Comparison of ENCODE assay signal across 8 cellular contexts in genomic region chr5:81852277-81853004, GRCh38.
DNase-seq lines count a peak whose midpoint lies in the region; ATAC-seq and TF ChIP-seq lines count a peak whose summit lies in the region.

No MANE protein-coding gene starts in this region.

- DNase-seq in NCI-H82 (lab: John Stamatoyannopoulos, UW), result peak; percentile 6
- no peak for DNase-seq in NCI-H82 treated with DMSO at 0.1 percent for 48 hours (lab: John Stamatoyannopoulos, UW; ENCODE audit: unreplicated experiment)
- peak; percentile 78 to 91 (median 84) for DNase-seq in NCI-H1417 (lab: John Stamatoyannopoulos, UW)
- DNase-seq in activated CD8-positive, alpha-beta memory T cell treated with anti-CD3 and anti-CD28 coated beads, Interleukin-2, amount 50 U/mL, for 48 hours, result peak; percentile 64
- peak; percentile 30 for DNase-seq in germinal center (ENCODE audit: low spot score)
- DNase-seq in osteocyte (ENCODE audit: extremely low spot score, unreplicated experiment), result no peak
- DNase-seq in DMS153 treated with DMSO at 0.1 percent for 48 hours (lab: John Stamatoyannopoulos, UW; ENCODE audit: unreplicated experiment), result no peak

- TF ChIP-seq CTCF in osteocyte (IDR thresholded peaks at IDR 0.05), result no peak

- H3K36me3 Mint-ChIP-seq in osteocyte (ENCODE audit: unreplicated experiment), result no peaks in the 10 kb centered on the region

- peak overlapping the region; percentile 99 for H3K27ac Mint-ChIP-seq in osteocyte (ENCODE audit: unreplicated experiment)

- H3K9me3 Mint-ChIP-seq in osteocyte (ENCODE audit: unreplicated experiment), result no peaks in the 10 kb centered on the region

- no peaks in the 10 kb centered on the region for H3K27me3 Mint-ChIP-seq in osteocyte (ENCODE audit: unreplicated experiment)

- peaks cover 64% of the 10 kb centered on the region for H3K4me1 Mint-ChIP-seq in osteocyte (ENCODE audit: unreplicated experiment)

- peak overlapping the region; percentile 87 for H3K4me3 Mint-ChIP-seq in osteocyte (ENCODE audit: unreplicated experiment)

- ATAC-seq in HG02870 (IDR thresholded peaks at IDR 0.05; ENCODE audit: unreplicated experiment), result no peak

Comparison
In these comparisons a context has a peak if more than half of its experiments do, and no peak if none do; other contexts are left out.
1. DNase-seq: peak in NCI-H82 (single experiment), NCI-H1417 (3 of 3), activated CD8-positive, alpha-beta memory T cell treated with anti-CD3 and anti-CD28 coated beads, Interleukin-2, amount 50 U/mL, for 48 hours (single experiment) and germinal center (single experiment); none in NCI-H82 treated with DMSO at 0.1 percent for 48 hours (single experiment), osteocyte (single experiment) and DMS153 treated with DMSO at 0.1 percent for 48 hours (single experiment).